1 cellular context compared by ENCODE assay signal in genomic region chrX:154308108-154308946, GRCh38.
TF ChIP-seq lines count a peak whose summit lies in the region.

No MANE protein-coding gene starts in this region.

TF ChIP-seq in A549, 52 proteins besides CTCF, POLR2A, EP300 and RAD21:
- TF ChIP-seq USF2 (IDR thresholded peaks at IDR 0.05), result no peak
- TF ChIP-seq SMC3 (IDR thresholded peaks at IDR 0.05), result peak; percentile 55
- TF ChIP-seq HOXB5 (CRISPR knock-in tag; IDR thresholded peaks at IDR 0.05), result no peak
- TF ChIP-seq EHF (CRISPR knock-in tag; IDR thresholded peaks at IDR 0.05), result no peak
- TF ChIP-seq CBX8 (IDR thresholded peaks at IDR 0.05), result no peak
